11 cellular contexts compared by ENCODE assay signal in genomic region chr11:119319136-119319701, GRCh38. TPM values are rescaled to one million over a fixed set of nuclear protein-coding genes. Genes with fewer than 3 reads are reported as not detected.
DNase-seq lines count a peak whose midpoint lies in the region; ATAC-seq and TF ChIP-seq lines count a peak whose summit lies in the region.
"Had no signal": no experiment of that assay in that cellular context is flagged by ENCODE, and none has a peak within 500 bp of the region (broad histone marks: within the 10 kb centered on the region; RNA-seq: fewer than 3 reads in every experiment).

No MANE protein-coding gene starts in this region.

- peaks cover 20 to 70% of the 10 kb centered on the region in 2 donors for H3K4me1 ChIP-seq in left lung
- peaks cover 83% of the 10 kb centered on the region for H3K4me1 ChIP-seq in stomach smooth muscle (ENCODE audit: control insufficient read depth, insufficient read depth, low read length)

- DNase-seq in activated CD4-positive, alpha-beta T cell treated with anti-CD3 and anti-CD28 coated beads for 36 hours: no peak
- DNase-seq in activated CD4-positive, alpha-beta T cell treated with anti-CD3 and anti-CD28 coated beads, Interleukin-2, amount 50 U/mL, for 1 hour: no peak
- no peak for DNase-seq in activated CD4-positive, alpha-beta memory T cell treated with anti-CD3 and anti-CD28 coated beads, Interleukin-2, amount 10 ng/mL, durations not matched to agents 7 days and 5 days
- no peak for DNase-seq in left lung
- DNase-seq in GOT3 (lab: John Stamatoyannopoulos, UW): no peak
- no peak for DNase-seq in superior temporal gyrus (ENCODE audit: extremely low spot score)
- DNase-seq: ACHN, kidney glomerular epithelial cell, NCI-H1417 had no signal

- no peaks in the 10 kb centered on the region for H3K9me3 Mint-ChIP-seq in activated CD4-positive, alpha-beta T cell treated with anti-CD3 and anti-CD28 coated beads for 36 hours (ENCODE audit: low read depth)
- no peaks in the 10 kb centered on the region for H3K9me3 Mint-ChIP-seq in activated CD4-positive, alpha-beta memory T cell treated with anti-CD3 and anti-CD28 coated beads, Interleukin-2, amount 10 ng/mL, durations not matched to agents 7 days and 5 days

- peak overlapping the region; percentile 61 for H3K27ac Mint-ChIP-seq in activated CD4-positive, alpha-beta T cell treated with anti-CD3 and anti-CD28 coated beads for 36 hours
- peak overlapping the region; percentile 91 for H3K27ac Mint-ChIP-seq in activated CD4-positive, alpha-beta memory T cell treated with anti-CD3 and anti-CD28 coated beads, Interleukin-2, amount 10 ng/mL, durations not matched to agents 7 days and 5 days

- no peaks in the 10 kb centered on the region for H3K36me3 Mint-ChIP-seq in activated CD4-positive, alpha-beta T cell treated with anti-CD3 and anti-CD28 coated beads for 36 hours (ENCODE audit: low read depth)
- H3K36me3 Mint-ChIP-seq in activated CD4-positive, alpha-beta memory T cell treated with anti-CD3 and anti-CD28 coated beads, Interleukin-2, amount 10 ng/mL, durations not matched to agents 7 days and 5 days (ENCODE audit: low read depth): no peaks in the 10 kb centered on the region

- H3K9ac ChIP-seq in stomach smooth muscle (ENCODE audit: low read length in 2 of 2): peak overlapping the region; percentile 93 to 96

- H3K4me3 ChIP-seq in left lung (no peak overlapping the region), stomach smooth muscle (ENCODE audit: low read length in 2 of 2) (peak overlapping the region; percentile 34 to 74)

- H3K27me3 ChIP-seq in left lung (peaks cover 26 to 80% of the 10 kb centered on the region in 2 donors), stomach smooth muscle (ENCODE audit: control insufficient read depth in 1 of 2, insufficient read depth in 2 of 2, low read length in 2 of 2) (peaks cover 2 to 4% of the 10 kb centered on the region in 2 donors)

- POLR2A ChIA-PET in activated CD4-positive, alpha-beta T cell treated with anti-CD3 and anti-CD28 coated beads for 36 hours (lab: Charles Lee): interaction anchor here (1.2 kb wide), 1 partner anchor 26 kb away, joined by 3 read pairs; no protein-coding TSS in a partner anchor
- POLR2A ChIA-PET in activated CD4-positive, alpha-beta memory T cell treated with anti-CD3 and anti-CD28 coated beads, Interleukin-2, amount 10 ng/mL, durations not matched to agents 7 days and 5 days (lab: Charles Lee): interaction anchor here (1.1 to 2.3 kb wide), 4 partner anchors 11 to 112 kb away, joined by 4 to 12 read pairs (median 8); partner anchors contain the start of gene CBL

- ATAC-seq in activated CD4-positive, alpha-beta T cell treated with anti-CD3 and anti-CD28 coated beads for 36 hours: no peak
- ATAC-seq in left lung: no peak
- no peak for ATAC-seq in HG03045 (IDR thresholded peaks at IDR 0.05; ENCODE audit: unreplicated experiment)

- H3K27ac ChIP-seq in left lung: peak overlapping the region; percentile 67 to 79
- H3K27ac ChIP-seq in stomach smooth muscle (ENCODE audit: low read length): peak overlapping the region; percentile 99

- no peaks in the 10 kb centered on the region for H3K9me3 ChIP-seq in left lung
- H3K9me3 ChIP-seq in stomach smooth muscle (ENCODE audit: control insufficient read depth in 2 of 2, low read length in 2 of 2): no peaks in the 10 kb centered on the region

- no peaks in the 10 kb centered on the region for H3K36me3 ChIP-seq in left lung
- peaks cover 5% of the 10 kb centered on the region in 2 donors for H3K36me3 ChIP-seq in stomach smooth muscle (ENCODE audit: control insufficient read depth in 2 of 2, insufficient read depth in 2 of 2, low read length in 2 of 2)

- CTCF ChIA-PET in activated CD4-positive, alpha-beta T cell treated with anti-CD3 and anti-CD28 coated beads for 36 hours (lab: Charles Lee): interaction anchor here (0.6 to 2.2 kb wide), 4 partner anchors 12 to 301 kb away, joined by 3 to 7 read pairs (median 6); partner anchors contain the start of gene RPS25
- CTCF ChIA-PET in activated CD4-positive, alpha-beta memory T cell treated with anti-CD3 and anti-CD28 coated beads, Interleukin-2, amount 10 ng/mL, durations not matched to agents 7 days and 5 days (lab: Charles Lee): interaction anchor here (0.6 to 10.8 kb wide), 6 partner anchors 10 to 150 kb away, joined by 3 to 136 read pairs (median 5); partner anchors contain the start of genes C1QTNF5 and CBL

- no peak for TF ChIP-seq CTCF in left lung (IDR thresholded peaks at IDR 0.05)

- peak overlapping the region; percentile 13 for H3K4me3 Mint-ChIP-seq in activated CD4-positive, alpha-beta T cell treated with anti-CD3 and anti-CD28 coated beads for 36 hours
- peak overlapping the region; percentile 65 for H3K4me3 Mint-ChIP-seq in activated CD4-positive, alpha-beta memory T cell treated with anti-CD3 and anti-CD28 coated beads, Interleukin-2, amount 10 ng/mL, durations not matched to agents 7 days and 5 days

- intact Hi-C loops in activated CD4-positive, alpha-beta T cell treated with anti-CD3 and anti-CD28 coated beads for 36 hours (cut with DNase I, micrococcal nuclease): no loop called here
- intact Hi-C loops in left lung (cut with DNase I): no loop called here

- H3K27me3 Mint-ChIP-seq in activated CD4-positive, alpha-beta T cell treated with anti-CD3 and anti-CD28 coated beads for 36 hours: peaks cover 8% of the 10 kb centered on the region
- peaks cover 32% of the 10 kb centered on the region for H3K27me3 Mint-ChIP-seq in activated CD4-positive, alpha-beta memory T cell treated with anti-CD3 and anti-CD28 coated beads, Interleukin-2, amount 10 ng/mL, durations not matched to agents 7 days and 5 days

- peaks cover 33% of the 10 kb centered on the region for H3K4me1 Mint-ChIP-seq in activated CD4-positive, alpha-beta T cell treated with anti-CD3 and anti-CD28 coated beads for 36 hours
- peaks cover 64% of the 10 kb centered on the region for H3K4me1 Mint-ChIP-seq in activated CD4-positive, alpha-beta memory T cell treated with anti-CD3 and anti-CD28 coated beads, Interleukin-2, amount 10 ng/mL, durations not matched to agents 7 days and 5 days

RNA-seq across cellular contexts. Expression of gene MCAM, which starts 2.3 kb away (rescaled TPM):
- 1 to 10 TPM; 6.8 to 6.9 TPM for total RNA-seq in activated CD4-positive, alpha-beta T cell treated with anti-CD3 and anti-CD28 coated beads for 36 hours
- 1 to 10 TPM; 6.5 to 6.6 TPM for total RNA-seq in activated CD4-positive, alpha-beta memory T cell treated with anti-CD3 and anti-CD28 coated beads, Interleukin-2, amount 10 ng/mL, durations not matched to agents 7 days and 5 days
- total RNA-seq in left lung: 10 to 100 TPM; 59.5 to 87.5 TPM

RNA-seq across cellular contexts. Expression of gene RNF26, which starts 15.1 kb away (rescaled TPM):
- 10 to 100 TPM; 29.9 TPM for total RNA-seq in activated CD4-positive, alpha-beta T cell treated with anti-CD3 and anti-CD28 coated beads for 36 hours
- 10 to 100 TPM; 33.5 to 35.1 TPM for total RNA-seq in activated CD4-positive, alpha-beta memory T cell treated with anti-CD3 and anti-CD28 coated beads, Interleukin-2, amount 10 ng/mL, durations not matched to agents 7 days and 5 days
- total RNA-seq in left lung: 10 to 100 TPM; 22.0 to 28.3 TPM

RNA-seq across cellular contexts. Expression of gene C1QTNF5, which starts 21.5 kb away (rescaled TPM):
- total RNA-seq in activated CD4-positive, alpha-beta T cell treated with anti-CD3 and anti-CD28 coated beads for 36 hours: not detected
- not detected for total RNA-seq in activated CD4-positive, alpha-beta memory T cell treated with anti-CD3 and anti-CD28 coated beads, Interleukin-2, amount 10 ng/mL, durations not matched to agents 7 days and 5 days
- total RNA-seq in left lung: 10 to 100 TPM; 20.0 to 33.3 TPM

RNA-seq across cellular contexts. Expression of gene MFRP, which starts 27.3 kb away (rescaled TPM):
- not detected for total RNA-seq in activated CD4-positive, alpha-beta T cell treated with anti-CD3 and anti-CD28 coated beads for 36 hours
- not detected for total RNA-seq in activated CD4-positive, alpha-beta memory T cell treated with anti-CD3 and anti-CD28 coated beads, Interleukin-2, amount 10 ng/mL, durations not matched to agents 7 days and 5 days
- total RNA-seq in left lung: not detected

Comparison
In these comparisons a context has a peak if more than half of its experiments do, and no peak if none do; other contexts are left out.
1. H3K4me3 ChIP-seq: peak in stomach smooth muscle (2 of 2); none in left lung (0 of 2).
2. RNA of gene MCAM, which starts 2.3 kb away (total RNA-seq): 59.5 to 87.5 TPM in left lung; 6.8 to 6.9 TPM in activated CD4-positive, alpha-beta T cell treated with anti-CD3 and anti-CD28 coated beads for 36 hours and 6.5 to 6.6 TPM in activated CD4-positive, alpha-beta memory T cell treated with anti-CD3 and anti-CD28 coated beads, Interleukin-2, amount 10 ng/mL, durations not matched to agents 7 days and 5 days; every median in the first group is over 4 times any median in the second.
3. RNA of gene C1QTNF5, which starts 21.5 kb away (total RNA-seq): 20.0 to 33.3 TPM in left lung; not detected in activated CD4-positive, alpha-beta T cell treated with anti-CD3 and anti-CD28 coated beads for 36 hours and not detected in activated CD4-positive, alpha-beta memory T cell treated with anti-CD3 and anti-CD28 coated beads, Interleukin-2, amount 10 ng/mL, durations not matched to agents 7 days and 5 days; every median in the first group is over 10 times any median in the second.